Comparison of ENCODE assay signal across 1 cellular context in the genomic region with DNA sequence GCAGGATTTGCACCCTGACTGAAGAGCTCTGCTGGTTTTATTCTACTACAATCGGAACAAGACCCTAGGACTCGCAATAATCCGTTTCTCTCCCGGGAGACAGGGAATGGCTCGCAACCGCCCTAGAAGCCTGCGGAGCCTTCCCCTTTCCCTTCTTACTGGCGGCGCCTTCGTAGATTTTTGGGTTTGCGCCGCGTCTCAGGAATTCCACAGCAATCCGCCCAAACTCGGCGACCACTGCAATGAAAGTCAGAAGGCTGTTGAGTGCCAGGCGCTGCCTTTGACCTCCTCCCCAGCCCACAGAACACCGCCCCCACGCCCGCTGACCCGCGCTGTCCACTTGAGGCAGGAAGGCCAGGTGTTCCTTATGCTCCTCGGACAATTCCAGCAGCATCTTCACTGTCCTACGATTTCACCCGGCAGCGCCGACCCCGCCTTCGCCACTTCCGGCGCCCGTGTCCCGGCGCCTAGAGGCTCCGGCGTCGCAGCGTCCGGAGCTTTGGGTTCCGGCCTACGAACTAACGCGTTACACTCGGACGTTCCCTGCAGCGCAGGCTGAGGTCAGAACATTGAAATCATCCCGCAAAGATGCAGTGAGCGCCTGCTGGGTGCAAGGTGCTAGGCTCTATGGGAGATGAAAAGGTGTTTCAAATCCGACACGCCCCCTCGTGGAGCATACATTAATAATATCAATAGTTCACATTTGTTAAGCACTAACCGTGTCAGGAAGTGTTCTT.
TF ChIP-seq lines count a peak whose summit lies in the region.

COMMD2 (minus strand) TSS at position 439 of the 737 bp plus-strand sequence; CDS start at position 394, 45 bp downstream.

TF ChIP-seq in GM12878, 131 proteins besides CTCF, POLR2A, EP300 and RAD21 (continued from another document and continues in another):
- TF ChIP-seq, protein P1, sequence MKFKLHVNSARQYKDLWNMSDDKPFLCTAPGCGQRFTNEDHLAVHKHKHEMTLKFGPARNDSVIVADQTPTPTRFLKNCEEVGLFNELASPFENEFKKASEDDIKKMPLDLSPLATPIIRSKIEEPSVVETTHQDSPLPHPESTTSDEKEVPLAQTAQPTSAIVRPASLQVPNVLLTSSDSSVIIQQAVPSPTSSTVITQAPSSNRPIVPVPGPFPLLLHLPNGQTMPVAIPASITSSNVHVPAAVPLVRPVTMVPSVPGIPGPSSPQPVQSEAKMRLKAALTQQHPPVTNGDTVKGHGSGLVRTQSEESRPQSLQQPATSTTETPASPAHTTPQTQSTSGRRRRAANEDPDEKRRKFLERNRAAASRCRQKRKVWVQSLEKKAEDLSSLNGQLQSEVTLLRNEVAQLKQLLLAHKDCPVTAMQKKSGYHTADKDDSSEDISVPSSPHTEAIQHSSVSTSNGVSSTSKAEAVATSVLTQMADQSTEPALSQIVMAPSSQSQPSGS (IDR thresholded peaks at IDR 0.05; ENCODE audit: low read length), result peak; percentile 76
- TF ChIP-seq RUNX3 (IDR thresholded peaks at IDR 0.05; ENCODE audit: low read length) (peak; percentile 92), SPI1 (IDR thresholded peaks at IDR 0.05; ENCODE audit: borderline replicate concordance, insufficient read depth, low read depth, low read length) (no peak), MTA2 (IDR thresholded peaks at IDR 0.05; ENCODE audit: low read depth) (peak; percentile 17; the same call in 1 of the 2 replicates), TCF7 (IDR thresholded peaks at IDR 0.05; ENCODE audit: borderline replicate concordance) (peak; percentile 56; the same call in 1 of the 2 replicates), CREM (IDR thresholded peaks at IDR 0.05; ENCODE audit: low read depth) (peak; percentile 96), TCF3 (IDR thresholded peaks at IDR 0.05; ENCODE audit: borderline replicate concordance, insufficient read depth, low read depth, low read length) (0 out of 2 replicates have a peak, but pooled peaks have one; percentile 61), BMI1 (IDR thresholded peaks at IDR 0.05; ENCODE audit: borderline replicate concordance) (no peak), ZZZ3 (IDR thresholded peaks at IDR 0.05; ENCODE audit: control insufficient read depth, insufficient read length, low read depth) (no peak), NRF1 (conservative IDR thresholded peaks at IDR 0.05; ENCODE audit: low read depth, low read length) (no peak), HSF1 (IDR thresholded peaks at IDR 0.05; ENCODE audit: low read depth, low read length) (peak; percentile 79; the same call in 1 of the 2 replicates), HDAC2 (IDR thresholded peaks at IDR 0.05) (peak; percentile 75; the same call in 1 of the 2 replicates), ZSCAN29 (IDR thresholded peaks at IDR 0.05) (peak; percentile 53; the same call in 1 of the 2 replicates), SUZ12 (IDR thresholded peaks at IDR 0.05; ENCODE audit: unreplicated experiment) (no peak), RELA (IDR thresholded peaks at IDR 0.05; ENCODE audit: borderline replicate concordance, partially characterized antibody) (peak; percentile 87), RBBP5 (conservative IDR thresholded peaks at IDR 0.05) (0 out of 2 replicates have a peak, but pooled peaks have one; percentile 37), POLR2AphosphoS5 (IDR thresholded peaks at IDR 0.05; ENCODE audit: low read length) (peak; percentile 92), TAF1 (IDR thresholded peaks at IDR 0.05; ENCODE audit: borderline replicate concordance, low read depth, low read length) (peak; percentile 95), ESRRA (IDR thresholded peaks at IDR 0.05; ENCODE audit: low read length) (peak; percentile 70), RB1 (IDR thresholded peaks at IDR 0.05; ENCODE audit: borderline replicate concordance) (peak; percentile 98), NFIC (IDR thresholded peaks at IDR 0.05; ENCODE audit: low read depth, low read length) (peak; percentile 58; the same call in 1 of the 2 replicates), SIX5 (IDR thresholded peaks at IDR 0.05; ENCODE audit: low read depth, low read length, severe bottlenecking) (peak; percentile 72), ASH2L (IDR thresholded peaks at IDR 0.05; ENCODE audit: borderline replicate concordance, low read depth) (peak; percentile 96; the same call in 1 of the 2 replicates), LARP7 (IDR thresholded peaks at IDR 0.05) (peak; percentile 93), ZNF274 (IDR thresholded peaks at IDR 0.05; ENCODE audit: insufficient read depth, insufficient read length) (no peak), ZBTB33 (IDR thresholded peaks at IDR 0.05) (no peak), ATF3 (IDR thresholded peaks at IDR 0.05; ENCODE audit: borderline replicate concordance, extremely low read depth, low read depth, low read length) (no peak), ZBED1 (IDR thresholded peaks at IDR 0.05; ENCODE audit: borderline replicate concordance) (peak; percentile 57; the same call in 1 of the 2 replicates), IKZF1 (conservative IDR thresholded peaks at IDR 0.05) (peak; percentile 85), MEF2A (IDR thresholded peaks at IDR 0.05; ENCODE audit: insufficient read depth, low read depth, low read length) (peak; percentile 81), SMAD1 (IDR thresholded peaks at IDR 0.05; ENCODE audit: low read depth, partially characterized antibody) (no peak)
- TF ChIP-seq, protein P2, sequence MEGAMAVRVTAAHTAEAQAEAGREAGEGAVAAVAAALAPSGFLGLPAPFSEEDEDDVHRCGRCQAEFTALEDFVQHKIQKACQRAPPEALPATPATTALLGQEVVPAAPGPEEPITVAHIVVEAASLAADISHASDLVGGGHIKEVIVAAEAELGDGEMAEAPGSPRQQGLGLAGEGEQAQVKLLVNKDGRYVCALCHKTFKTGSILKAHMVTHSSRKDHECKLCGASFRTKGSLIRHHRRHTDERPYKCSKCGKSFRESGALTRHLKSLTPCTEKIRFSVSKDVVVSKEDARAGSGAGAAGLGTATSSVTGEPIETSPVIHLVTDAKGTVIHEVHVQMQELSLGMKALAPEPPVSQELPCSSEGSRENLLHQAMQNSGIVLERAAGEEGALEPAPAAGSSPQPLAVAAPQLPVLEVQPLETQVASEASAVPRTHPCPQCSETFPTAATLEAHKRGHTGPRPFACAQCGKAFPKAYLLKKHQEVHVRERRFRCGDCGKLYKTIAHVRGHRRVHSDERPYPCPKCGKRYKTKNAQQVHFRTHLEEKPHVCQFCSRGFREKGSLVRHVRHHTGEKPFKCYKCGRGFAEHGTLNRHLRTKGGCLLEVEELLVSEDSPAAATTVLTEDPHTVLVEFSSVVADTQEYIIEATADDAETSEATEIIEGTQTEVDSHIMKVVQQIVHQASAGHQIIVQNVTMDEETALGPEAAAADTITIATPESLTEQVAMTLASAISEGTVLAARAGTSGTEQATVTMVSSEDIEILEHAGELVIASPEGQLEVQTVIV (IDR thresholded peaks at IDR 0.05; ENCODE audit: borderline replicate concordance, partially characterized antibody), result peak; percentile 36
- TF ChIP-seq, protein P3, sequence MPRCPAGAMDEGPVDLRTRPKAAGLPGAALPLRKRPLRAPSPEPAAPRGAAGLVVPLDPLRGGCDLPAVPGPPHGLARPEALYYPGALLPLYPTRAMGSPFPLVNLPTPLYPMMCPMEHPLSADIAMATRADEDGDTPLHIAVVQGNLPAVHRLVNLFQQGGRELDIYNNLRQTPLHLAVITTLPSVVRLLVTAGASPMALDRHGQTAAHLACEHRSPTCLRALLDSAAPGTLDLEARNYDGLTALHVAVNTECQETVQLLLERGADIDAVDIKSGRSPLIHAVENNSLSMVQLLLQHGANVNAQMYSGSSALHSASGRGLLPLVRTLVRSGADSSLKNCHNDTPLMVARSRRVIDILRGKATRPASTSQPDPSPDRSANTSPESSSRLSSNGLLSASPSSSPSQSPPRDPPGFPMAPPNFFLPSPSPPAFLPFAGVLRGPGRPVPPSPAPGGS (IDR thresholded peaks at IDR 0.05; ENCODE audit: borderline replicate concordance, insufficient read depth, low read depth, low read length, poor library complexity, severe bottlenecking), result peak; percentile 46
- TF ChIP-seq, protein P4, sequence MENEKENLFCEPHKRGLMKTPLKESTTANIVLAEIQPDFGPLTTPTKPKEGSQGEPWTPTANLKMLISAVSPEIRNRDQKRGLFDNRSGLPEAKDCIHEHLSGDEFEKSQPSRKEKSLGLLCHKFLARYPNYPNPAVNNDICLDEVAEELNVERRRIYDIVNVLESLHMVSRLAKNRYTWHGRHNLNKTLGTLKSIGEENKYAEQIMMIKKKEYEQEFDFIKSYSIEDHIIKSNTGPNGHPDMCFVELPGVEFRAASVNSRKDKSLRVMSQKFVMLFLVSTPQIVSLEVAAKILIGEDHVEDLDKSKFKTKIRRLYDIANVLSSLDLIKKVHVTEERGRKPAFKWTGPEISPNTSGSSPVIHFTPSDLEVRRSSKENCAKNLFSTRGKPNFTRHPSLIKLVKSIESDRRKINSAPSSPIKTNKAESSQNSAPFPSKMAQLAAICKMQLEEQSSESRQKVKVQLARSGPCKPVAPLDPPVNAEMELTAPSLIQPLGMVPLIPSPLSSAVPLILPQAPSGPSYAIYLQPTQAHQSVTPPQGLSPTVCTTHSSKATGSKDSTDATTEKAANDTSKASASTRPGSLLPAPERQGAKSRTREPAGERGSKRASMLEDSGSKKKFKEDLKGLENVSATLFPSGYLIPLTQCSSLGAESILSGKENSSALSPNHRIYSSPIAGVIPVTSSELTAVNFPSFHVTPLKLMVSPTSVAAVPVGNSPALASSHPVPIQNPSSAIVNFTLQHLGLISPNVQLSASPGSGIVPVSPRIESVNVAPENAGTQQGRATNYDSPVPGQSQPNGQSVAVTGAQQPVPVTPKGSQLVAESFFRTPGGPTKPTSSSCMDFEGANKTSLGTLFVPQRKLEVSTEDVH (IDR thresholded peaks at IDR 0.05; ENCODE audit: low read depth, partially characterized antibody), result peak; percentile 66
- TF ChIP-seq, protein P5, sequence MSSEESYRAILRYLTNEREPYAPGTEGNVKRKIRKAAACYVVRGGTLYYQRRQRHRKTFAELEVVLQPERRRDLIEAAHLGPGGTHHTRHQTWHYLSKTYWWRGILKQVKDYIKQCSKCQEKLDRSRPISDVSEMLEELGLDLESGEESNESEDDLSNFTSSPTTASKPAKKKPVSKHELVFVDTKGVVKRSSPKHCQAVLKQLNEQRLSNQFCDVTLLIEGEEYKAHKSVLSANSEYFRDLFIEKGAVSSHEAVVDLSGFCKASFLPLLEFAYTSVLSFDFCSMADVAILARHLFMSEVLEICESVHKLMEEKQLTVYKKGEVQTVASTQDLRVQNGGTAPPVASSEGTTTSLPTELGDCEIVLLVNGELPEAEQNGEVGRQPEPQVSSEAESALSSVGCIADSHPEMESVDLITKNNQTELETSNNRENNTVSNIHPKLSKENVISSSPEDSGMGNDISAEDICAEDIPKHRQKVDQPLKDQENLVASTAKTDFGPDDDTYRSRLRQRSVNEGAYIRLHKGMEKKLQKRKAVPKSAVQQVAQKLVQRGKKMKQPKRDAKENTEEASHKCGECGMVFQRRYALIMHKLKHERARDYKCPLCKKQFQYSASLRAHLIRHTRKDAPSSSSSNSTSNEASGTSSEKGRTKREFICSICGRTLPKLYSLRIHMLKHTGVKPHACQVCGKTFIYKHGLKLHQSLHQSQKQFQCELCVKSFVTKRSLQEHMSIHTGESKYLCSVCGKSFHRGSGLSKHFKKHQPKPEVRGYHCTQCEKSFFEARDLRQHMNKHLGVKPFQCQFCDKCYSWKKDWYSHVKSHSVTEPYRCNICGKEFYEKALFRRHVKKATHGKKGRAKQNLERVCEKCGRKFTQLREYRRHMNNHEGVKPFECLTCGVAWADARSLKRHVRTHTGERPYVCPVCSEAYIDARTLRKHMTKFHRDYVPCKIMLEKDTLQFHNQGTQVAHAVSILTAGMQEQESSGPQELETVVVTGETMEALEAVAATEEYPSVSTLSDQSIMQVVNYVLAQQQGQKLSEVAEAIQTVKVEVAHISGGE (CRISPR knock-in tag; IDR thresholded peaks at IDR 0.05), result peak; percentile 96
- TF ChIP-seq, protein P6, sequence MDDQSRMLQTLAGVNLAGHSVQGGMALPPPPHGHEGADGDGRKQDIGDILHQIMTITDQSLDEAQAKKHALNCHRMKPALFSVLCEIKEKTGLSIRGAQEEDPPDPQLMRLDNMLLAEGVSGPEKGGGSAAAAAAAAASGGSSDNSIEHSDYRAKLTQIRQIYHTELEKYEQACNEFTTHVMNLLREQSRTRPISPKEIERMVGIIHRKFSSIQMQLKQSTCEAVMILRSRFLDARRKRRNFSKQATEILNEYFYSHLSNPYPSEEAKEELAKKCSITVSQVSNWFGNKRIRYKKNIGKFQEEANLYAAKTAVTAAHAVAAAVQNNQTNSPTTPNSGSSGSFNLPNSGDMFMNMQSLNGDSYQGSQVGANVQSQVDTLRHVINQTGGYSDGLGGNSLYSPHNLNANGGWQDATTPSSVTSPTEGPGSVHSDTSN (IDR thresholded peaks at IDR 0.05; ENCODE audit: insufficient replicate concordance, low read depth, low read length), result no peak
